In the genomic region with DNA sequence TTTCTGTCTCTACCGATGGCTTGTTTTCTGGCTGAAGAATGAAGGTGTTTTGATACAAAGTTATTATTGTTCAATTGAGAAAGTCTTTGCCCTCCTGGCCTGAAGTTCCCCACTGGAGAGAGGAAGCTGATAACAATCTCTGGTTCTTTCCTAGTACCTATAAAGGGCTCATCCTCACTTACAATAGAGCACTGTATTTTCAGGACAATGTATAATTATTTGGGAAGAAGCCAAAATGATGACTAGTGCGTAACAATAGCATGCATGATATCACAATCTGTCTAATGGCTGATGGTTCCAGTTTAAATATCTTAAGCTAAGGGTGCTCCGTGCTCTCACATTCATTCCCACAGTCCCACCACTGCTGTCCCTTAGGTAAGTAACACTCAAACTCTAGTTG, we compare ENCODE assay signal across 1 cellular context.
TF ChIP-seq lines count a peak whose summit lies in the region.

No MANE protein-coding gene starts in this region.

TF ChIP-seq in SK-N-SH, 30 proteins besides CTCF, POLR2A, EP300 and RAD21 (continued from another document):
- TF ChIP-seq, protein P1, sequence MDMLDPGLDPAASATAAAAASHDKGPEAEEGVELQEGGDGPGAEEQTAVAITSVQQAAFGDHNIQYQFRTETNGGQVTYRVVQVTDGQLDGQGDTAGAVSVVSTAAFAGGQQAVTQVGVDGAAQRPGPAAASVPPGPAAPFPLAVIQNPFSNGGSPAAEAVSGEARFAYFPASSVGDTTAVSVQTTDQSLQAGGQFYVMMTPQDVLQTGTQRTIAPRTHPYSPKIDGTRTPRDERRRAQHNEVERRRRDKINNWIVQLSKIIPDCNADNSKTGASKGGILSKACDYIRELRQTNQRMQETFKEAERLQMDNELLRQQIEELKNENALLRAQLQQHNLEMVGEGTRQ (IDR thresholded peaks at IDR 0.05; ENCODE audit: borderline replicate concordance, low read depth, low read length): no peak
- peak; percentile 45; the same call in 1 of the 2 replicates for TF ChIP-seq TCF12 (IDR thresholded peaks at IDR 0.05)
- no peak for TF ChIP-seq MXI1 (IDR thresholded peaks at IDR 0.05; ENCODE audit: low read depth, low read length)
- no peak for TF ChIP-seq SMC3 (IDR thresholded peaks at IDR 0.05; ENCODE audit: low read depth, low read length)
- TF ChIP-seq, protein P2, sequence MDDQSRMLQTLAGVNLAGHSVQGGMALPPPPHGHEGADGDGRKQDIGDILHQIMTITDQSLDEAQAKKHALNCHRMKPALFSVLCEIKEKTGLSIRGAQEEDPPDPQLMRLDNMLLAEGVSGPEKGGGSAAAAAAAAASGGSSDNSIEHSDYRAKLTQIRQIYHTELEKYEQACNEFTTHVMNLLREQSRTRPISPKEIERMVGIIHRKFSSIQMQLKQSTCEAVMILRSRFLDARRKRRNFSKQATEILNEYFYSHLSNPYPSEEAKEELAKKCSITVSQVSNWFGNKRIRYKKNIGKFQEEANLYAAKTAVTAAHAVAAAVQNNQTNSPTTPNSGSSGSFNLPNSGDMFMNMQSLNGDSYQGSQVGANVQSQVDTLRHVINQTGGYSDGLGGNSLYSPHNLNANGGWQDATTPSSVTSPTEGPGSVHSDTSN (IDR thresholded peaks at IDR 0.05): peak; percentile 34; the same call in 1 of the 2 replicates
- TF ChIP-seq YY1 (IDR thresholded peaks at IDR 0.05; ENCODE audit: low read depth): no peak
- no peak for TF ChIP-seq FOXJ3 (CRISPR knock-in tag; IDR thresholded peaks at IDR 0.05)
- peak; percentile 29; the same call in 1 of the 2 replicates for TF ChIP-seq RXRA (IDR thresholded peaks at IDR 0.05; ENCODE audit: borderline replicate concordance, low read depth)
- TF ChIP-seq FOSL2 (IDR thresholded peaks at IDR 0.05; ENCODE audit: borderline replicate concordance, low read depth): peak; percentile 22; the same call in 1 of the 2 replicates
- TF ChIP-seq, protein P3, sequence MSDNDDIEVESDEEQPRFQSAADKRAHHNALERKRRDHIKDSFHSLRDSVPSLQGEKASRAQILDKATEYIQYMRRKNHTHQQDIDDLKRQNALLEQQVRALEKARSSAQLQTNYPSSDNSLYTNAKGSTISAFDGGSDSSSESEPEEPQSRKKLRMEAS (IDR thresholded peaks at IDR 0.05; ENCODE audit: low read depth): no peak
- no peak for TF ChIP-seq FOXM1 (IDR thresholded peaks at IDR 0.05; ENCODE audit: low read depth)
- no peak for TF ChIP-seq TAF1 (IDR thresholded peaks at IDR 0.05; ENCODE audit: borderline replicate concordance, low read depth, low read length)
- no peak for TF ChIP-seq EZH2phosphoT487 (IDR thresholded peaks at IDR 0.05; ENCODE audit: borderline replicate concordance, low read depth)
- peak; percentile 54 for TF ChIP-seq JUND (IDR thresholded peaks at IDR 0.05)
- no peak for TF ChIP-seq ELF1 (IDR thresholded peaks at IDR 0.05)
- no peak for TF ChIP-seq GATA2 (CRISPR knock-in tag; IDR thresholded peaks at IDR 0.05)
- TF ChIP-seq RFX5 (IDR thresholded peaks at IDR 0.05; ENCODE audit: low read length): no peak
- no peak for TF ChIP-seq TEAD4 (IDR thresholded peaks at IDR 0.05; ENCODE audit: borderline replicate concordance, insufficient read depth)
- TF ChIP-seq, protein P4, sequence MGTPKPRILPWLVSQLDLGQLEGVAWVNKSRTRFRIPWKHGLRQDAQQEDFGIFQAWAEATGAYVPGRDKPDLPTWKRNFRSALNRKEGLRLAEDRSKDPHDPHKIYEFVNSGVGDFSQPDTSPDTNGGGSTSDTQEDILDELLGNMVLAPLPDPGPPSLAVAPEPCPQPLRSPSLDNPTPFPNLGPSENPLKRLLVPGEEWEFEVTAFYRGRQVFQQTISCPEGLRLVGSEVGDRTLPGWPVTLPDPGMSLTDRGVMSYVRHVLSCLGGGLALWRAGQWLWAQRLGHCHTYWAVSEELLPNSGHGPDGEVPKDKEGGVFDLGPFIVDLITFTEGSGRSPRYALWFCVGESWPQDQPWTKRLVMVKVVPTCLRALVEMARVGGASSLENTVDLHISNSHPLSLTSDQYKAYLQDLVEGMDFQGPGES (IDR thresholded peaks at IDR 0.05; ENCODE audit: low read depth, low read length): no peak
- TF ChIP-seq POLR2AphosphoS5 (IDR thresholded peaks at IDR 0.05; ENCODE audit: low read depth, low read length): no peak
- TF ChIP-seq GABPA (IDR thresholded peaks at IDR 0.05; ENCODE audit: low read depth): no peak
- no peak for TF ChIP-seq MEF2A (IDR thresholded peaks at IDR 0.05; ENCODE audit: borderline replicate concordance, low read depth)
- TF ChIP-seq RCOR1 (IDR thresholded peaks at IDR 0.05; ENCODE audit: low read length): no peak
- TF ChIP-seq SIN3A (IDR thresholded peaks at IDR 0.05; ENCODE audit: borderline replicate concordance, low read depth, low read length): no peak
- TF ChIP-seq, protein P5, sequence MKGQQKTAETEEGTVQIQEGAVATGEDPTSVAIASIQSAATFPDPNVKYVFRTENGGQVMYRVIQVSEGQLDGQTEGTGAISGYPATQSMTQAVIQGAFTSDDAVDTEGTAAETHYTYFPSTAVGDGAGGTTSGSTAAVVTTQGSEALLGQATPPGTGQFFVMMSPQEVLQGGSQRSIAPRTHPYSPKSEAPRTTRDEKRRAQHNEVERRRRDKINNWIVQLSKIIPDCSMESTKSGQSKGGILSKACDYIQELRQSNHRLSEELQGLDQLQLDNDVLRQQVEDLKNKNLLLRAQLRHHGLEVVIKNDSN (IDR thresholded peaks at IDR 0.05; ENCODE audit: borderline replicate concordance, low read depth): no peak
